29 cellular contexts compared by ENCODE assay signal in the genomic region with DNA sequence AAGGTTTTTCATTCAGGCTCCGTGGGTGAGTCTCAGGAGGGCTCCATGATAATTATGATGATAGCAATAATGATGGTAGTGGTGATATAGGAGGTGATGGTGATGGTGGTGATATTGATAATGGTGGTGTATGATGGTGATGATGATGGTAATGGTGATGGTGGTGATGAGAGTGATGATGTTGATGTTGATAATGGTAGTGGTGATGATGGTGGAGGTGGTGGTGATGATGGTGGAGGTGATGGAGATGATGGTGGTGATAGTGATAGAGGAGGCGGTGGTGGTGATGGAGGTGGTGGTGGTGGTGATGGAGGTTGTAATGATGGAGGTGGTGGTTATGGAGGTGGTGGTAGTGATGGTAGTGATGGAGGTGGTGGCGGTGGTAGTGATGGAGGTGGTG.
"Had no signal": no experiment of that assay in that cellular context is flagged by ENCODE, and none has a peak within 500 bp of the region (broad histone marks: within the 10 kb centered on the region; RNA-seq: fewer than 3 reads in every experiment).

No MANE protein-coding gene starts in this region.

- H3K4me1 Mint-ChIP-seq: activated CD4-positive, alpha-beta memory T cell treated with anti-CD3 and anti-CD28 coated beads, Interleukin-2, amount 10 ng/mL, durations not matched to agents 7 days and 5 days; activated CD4-positive, alpha-beta T cell treated with anti-CD3 and anti-CD28 coated beads for 36 hours; activated CD4-positive, alpha-beta T cell treated with anti-CD3 and anti-CD28 coated beads, Interleukin-2, amount 10 ng/mL, durations not matched to agents 24 days and 14 days; activated naive CD4-positive, alpha-beta T cell treated with anti-CD3 and anti-CD28 coated beads, Interleukin-2, amount 10 ng/mL, durations not matched to agents 7 days and 5 days; activated naive CD8-positive, alpha-beta T cell treated with anti-CD3 and anti-CD28 coated beads, Interleukin-2, amount 10 ng/mL, durations not matched to agents 7 days and 5 days; central memory CD8-positive, alpha-beta T cell had no signal

- H3K4me3 Mint-ChIP-seq: activated CD4-positive, alpha-beta memory T cell treated with anti-CD3 and anti-CD28 coated beads, Interleukin-2, amount 10 ng/mL, durations not matched to agents 7 days and 5 days; activated CD4-positive, alpha-beta T cell treated with anti-CD3 and anti-CD28 coated beads for 36 hours; activated CD4-positive, alpha-beta T cell treated with anti-CD3 and anti-CD28 coated beads, Interleukin-2, amount 10 ng/mL, durations not matched to agents 24 days and 14 days; activated naive CD4-positive, alpha-beta T cell treated with anti-CD3 and anti-CD28 coated beads, Interleukin-2, amount 10 ng/mL, durations not matched to agents 7 days and 5 days; activated naive CD8-positive, alpha-beta T cell treated with anti-CD3 and anti-CD28 coated beads, Interleukin-2, amount 10 ng/mL, durations not matched to agents 7 days and 5 days; activated T-cell treated with anti-CD3 and anti-CD28 coated beads, Interleukin-2, amount 50 U/mL, for 24 hours; activated T-cell treated with anti-CD3 and anti-CD28 coated beads, Interleukin-2, amount 50 U/mL, for 72 hours; central memory CD8-positive, alpha-beta T cell; dendritic cell treated with granulocyte-macrophage colony-stimulating factor and Interleukin-4, amounts not matched to agents 40 ng/mL and 50 ng/mL, for 4 days; endodermal cell had no signal

- H3K27me3 ChIP-seq: ascending aorta, brain microvascular endothelial cell, foreskin keratinocyte had no signal

- ATAC-seq: activated CD4-positive, alpha-beta T cell treated with anti-CD3 and anti-CD28 coated beads for 36 hours; activated naive CD4-positive, alpha-beta T cell treated with anti-CD3 and anti-CD28 coated beads, Interleukin-2, amount 50 U/mL, for 72 hours; activated T-cell treated with anti-CD3 and anti-CD28 coated beads, Interleukin-2, amount 50 U/mL, for 72 hours; foreskin keratinocyte; gastroesophageal sphincter; heart right ventricle had no signal

- H3K36me3 Mint-ChIP-seq: activated naive CD4-positive, alpha-beta T cell treated with anti-CD3 and anti-CD28 coated beads, Interleukin-2, amount 10 ng/mL, durations not matched to agents 7 days and 5 days; activated naive CD4-positive, alpha-beta T cell treated with anti-CD3 and anti-CD28 coated beads, Interleukin-2, amount 50 U/mL, for 72 hours; activated naive CD8-positive, alpha-beta T cell treated with anti-CD3 and anti-CD28 coated beads, Interleukin-2, amount 10 ng/mL, durations not matched to agents 7 days and 5 days had no signal

- DNase-seq: activated CD4-positive, alpha-beta memory T cell treated with anti-CD3 and anti-CD28 coated beads, Interleukin-2, amount 10 ng/mL, durations not matched to agents 7 days and 5 days; activated CD4-positive, alpha-beta T cell treated with anti-CD3 and anti-CD28 coated beads for 36 hours; activated CD4-positive, alpha-beta T cell treated with anti-CD3 and anti-CD28 coated beads, Interleukin-2, amount 10 ng/mL, durations not matched to agents 24 days and 14 days; activated CD4-positive, CD25-positive, alpha-beta regulatory T cell; activated CD4-positive, CD25-positive, alpha-beta regulatory T cell treated with anti-CD3 and anti-CD28 coated beads, Interleukin-2, amount 50 U/mL, for 72 hours; activated CD8-positive, alpha-beta memory T cell treated with anti-CD3 and anti-CD28 coated beads, Interleukin-2, amount 50 U/mL, for 48 hours; activated gamma-delta T cell; activated naive CD4-positive, alpha-beta T cell; activated naive CD4-positive, alpha-beta T cell treated with anti-CD3 and anti-CD28 coated beads, Interleukin-2, amount 10 ng/mL, durations not matched to agents 7 days and 5 days; activated naive CD8-positive, alpha-beta T cell treated with anti-CD3 and anti-CD28 coated beads, Interleukin-2, amount 10 ng/mL, durations not matched to agents 7 days and 5 days; activated T-cell treated with anti-CD3 and anti-CD28 coated beads for 4 hours; activated T-cell treated with anti-CD3 and anti-CD28 coated beads, Interleukin-2, amount 50 U/mL, for 24 hours; activated T-cell treated with anti-CD3 and anti-CD28 coated beads, Interleukin-2, amount 50 U/mL, for 72 hours; brain microvascular endothelial cell; dorsolateral prefrontal cortex; effector memory CD4-positive, alpha-beta T cell; endodermal cell; erythroblast; foreskin keratinocyte; heart right ventricle; T-helper 2 cell had no signal

- H3K4me3 ChIP-seq: ascending aorta, coronary artery, dorsolateral prefrontal cortex, esophagus muscularis mucosa, gastroesophageal sphincter, heart right ventricle had no signal

- H3K9me3 Mint-ChIP-seq: dendritic cell treated with granulocyte-macrophage colony-stimulating factor and Interleukin-4, amounts not matched to agents 40 ng/mL and 50 ng/mL, for 4 days; endodermal cell had no signal

- H3K27me3 Mint-ChIP-seq: activated CD4-positive, alpha-beta memory T cell treated with anti-CD3 and anti-CD28 coated beads, Interleukin-2, amount 10 ng/mL, durations not matched to agents 7 days and 5 days; activated CD4-positive, alpha-beta T cell treated with anti-CD3 and anti-CD28 coated beads, Interleukin-2, amount 10 ng/mL, durations not matched to agents 24 days and 14 days; activated naive CD4-positive, alpha-beta T cell treated with anti-CD3 and anti-CD28 coated beads, Interleukin-2, amount 10 ng/mL, durations not matched to agents 7 days and 5 days; activated naive CD8-positive, alpha-beta T cell treated with anti-CD3 and anti-CD28 coated beads, Interleukin-2, amount 10 ng/mL, durations not matched to agents 7 days and 5 days; dendritic cell treated with granulocyte-macrophage colony-stimulating factor and Interleukin-4, amounts not matched to agents 40 ng/mL and 50 ng/mL, for 4 days had no signal

- H3K36me3 ChIP-seq: ascending aorta, brain microvascular endothelial cell, esophagus muscularis mucosa, gastroesophageal sphincter, heart right ventricle had no signal

- H3K9me3 ChIP-seq: ascending aorta, esophagus muscularis mucosa, gastroesophageal sphincter, heart right ventricle had no signal

- H3K4me1 ChIP-seq: ascending aorta, esophagus muscularis mucosa, foreskin keratinocyte, gastroesophageal sphincter had no signal

- H3K27ac Mint-ChIP-seq: activated CD4-positive, alpha-beta memory T cell treated with anti-CD3 and anti-CD28 coated beads, Interleukin-2, amount 10 ng/mL, durations not matched to agents 7 days and 5 days; activated CD4-positive, alpha-beta T cell treated with anti-CD3 and anti-CD28 coated beads for 36 hours; activated CD4-positive, alpha-beta T cell treated with anti-CD3 and anti-CD28 coated beads, Interleukin-2, amount 10 ng/mL, durations not matched to agents 24 days and 14 days; activated naive CD4-positive, alpha-beta T cell treated with anti-CD3 and anti-CD28 coated beads, Interleukin-2, amount 10 ng/mL, durations not matched to agents 7 days and 5 days; activated naive CD4-positive, alpha-beta T cell treated with anti-CD3 and anti-CD28 coated beads, Interleukin-2, amount 50 U/mL, for 72 hours; activated naive CD8-positive, alpha-beta T cell treated with anti-CD3 and anti-CD28 coated beads, Interleukin-2, amount 10 ng/mL, durations not matched to agents 7 days and 5 days; activated T-cell treated with anti-CD3 and anti-CD28 coated beads, Interleukin-2, amount 50 U/mL, for 24 hours; activated T-cell treated with anti-CD3 and anti-CD28 coated beads, Interleukin-2, amount 50 U/mL, for 72 hours; dendritic cell treated with granulocyte-macrophage colony-stimulating factor and Interleukin-4, amounts not matched to agents 40 ng/mL and 50 ng/mL, for 4 days; endodermal cell had no signal

- H3K27ac ChIP-seq: ascending aorta, brain microvascular endothelial cell, coronary artery, esophagus muscularis mucosa, foreskin keratinocyte, gastroesophageal sphincter, heart right ventricle had no signal

- FAIRE-seq: bronchial epithelial cell had no signal
